In genomic region chr19:2867025-2867991, GRCh38 we compare ENCODE assay signal across 1 cellular context.
TF ChIP-seq lines count a peak whose summit lies in the region.

Gene ZNF556, plus strand, starts transcription at chr19:2867335. Its CDS starts 87 bp downstream, at chr19:2867422.

TF ChIP-seq in HepG2, 621 proteins besides CTCF, POLR2A, EP300 and RAD21 (continued from another document and continues in another):
- TF ChIP-seq HMGXB3 (CRISPR knock-in tag; IDR thresholded peaks at IDR 0.05; ENCODE audit: borderline replicate concordance): no peak; the same call in 1 of the 2 replicates
- 0 out of 2 replicates have a peak, but pooled peaks have one; percentile 18 for TF ChIP-seq TFE3 (CRISPR knock-in tag; IDR thresholded peaks at IDR 0.05)
- no peak for TF ChIP-seq FUBP1 (CRISPR knock-in tag; IDR thresholded peaks at IDR 0.05; ENCODE audit: borderline replicate concordance)
- TF ChIP-seq ZNF280D (CRISPR knock-in tag; IDR thresholded peaks at IDR 0.05): no peak
- TF ChIP-seq ZNF44 (CRISPR knock-in tag; IDR thresholded peaks at IDR 0.05): no peak
- peak; percentile 97 for TF ChIP-seq DRAP1 (CRISPR knock-in tag; IDR thresholded peaks at IDR 0.05)
- no peak for TF ChIP-seq CERS6 (CRISPR knock-in tag; IDR thresholded peaks at IDR 0.05)
- TF ChIP-seq ZNF317 (CRISPR knock-in tag; IDR thresholded peaks at IDR 0.05): 0 out of 2 replicates have a peak, but pooled peaks have one; percentile 73
- TF ChIP-seq ZNF512B (CRISPR knock-in tag; IDR thresholded peaks at IDR 0.05; ENCODE audit: borderline replicate concordance): 0 out of 2 replicates have a peak, but pooled peaks have one; percentile 64
- 0 out of 2 replicates have a peak, but pooled peaks have one; percentile 38 for TF ChIP-seq PCBP1 (IDR thresholded peaks at IDR 0.05; ENCODE audit: borderline replicate concordance, low read depth, low read length)
- no peak for TF ChIP-seq ZMYM2 (CRISPR knock-in tag; IDR thresholded peaks at IDR 0.05)
- no peak for TF ChIP-seq DDIT3 (CRISPR knock-in tag; IDR thresholded peaks at IDR 0.05)
- peak; percentile 64; the same call in 1 of the 2 replicates for TF ChIP-seq ZNF788 (CRISPR knock-in tag; IDR thresholded peaks at IDR 0.05; ENCODE audit: borderline replicate concordance)
- no peak for TF ChIP-seq ZNF407 (CRISPR knock-in tag; IDR thresholded peaks at IDR 0.05; ENCODE audit: not compliant biosample characterization)
- peak; percentile 55 for TF ChIP-seq AGO1 (IDR thresholded peaks at IDR 0.05; ENCODE audit: low read depth, low read length, poor library complexity, severe bottlenecking)
- no peak for TF ChIP-seq ZNF30 (CRISPR knock-in tag; IDR thresholded peaks at IDR 0.05)
- TF ChIP-seq NFYB (CRISPR knock-in tag; IDR thresholded peaks at IDR 0.05): peak; percentile 98
- peak; percentile 32; the same call in 1 of the 2 replicates for TF ChIP-seq ZNF124 (CRISPR knock-in tag; IDR thresholded peaks at IDR 0.05)
- TF ChIP-seq ZNF652 (CRISPR knock-in tag; IDR thresholded peaks at IDR 0.05; ENCODE audit: borderline replicate concordance, low read depth): no peak
- 0 out of 2 replicates have a peak, but pooled peaks have one; percentile 60 for TF ChIP-seq ETV6 (CRISPR knock-in tag; conservative IDR thresholded peaks at IDR 0.05)
- TF ChIP-seq HOXA3 (CRISPR knock-in tag; IDR thresholded peaks at IDR 0.05): peak; percentile 43; the same call in 1 of the 2 replicates
- TF ChIP-seq ZNF138 (CRISPR knock-in tag; IDR thresholded peaks at IDR 0.05; ENCODE audit: low read depth): no peak
- no peak for TF ChIP-seq PREB (CRISPR knock-in tag; IDR thresholded peaks at IDR 0.05)
- TF ChIP-seq KMT2B (CRISPR knock-in tag; IDR thresholded peaks at IDR 0.05): peak; percentile 30; the same call in 1 of the 2 replicates
- no peak for TF ChIP-seq ZNF879 (CRISPR knock-in tag; IDR thresholded peaks at IDR 0.05)
